Comparison of ENCODE assay signal across 19 cellular contexts in the genomic region with DNA sequence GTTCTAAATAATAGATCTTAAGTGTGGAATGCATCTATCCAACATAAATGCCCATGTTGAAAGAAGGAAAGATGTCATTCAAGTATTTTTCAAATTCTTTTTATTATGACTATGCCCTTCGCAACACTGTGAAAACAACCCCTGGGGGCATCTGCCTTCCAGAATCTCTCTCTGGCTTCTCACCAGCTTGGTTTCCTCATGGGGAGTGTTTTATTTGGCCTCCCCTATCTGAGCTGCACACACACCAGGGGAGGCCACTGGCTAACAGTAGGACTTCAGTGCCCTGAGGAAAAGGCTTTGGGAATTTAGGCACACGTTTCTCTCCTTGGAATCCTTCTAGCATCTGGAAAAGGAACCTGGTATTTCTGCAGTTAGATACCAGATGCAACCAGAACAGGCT.
A peak's percentile ranks its signal among the peaks of the same experiment; 100 is the strongest.
DNase-seq lines count a peak whose midpoint lies in the region; ATAC-seq and TF ChIP-seq lines count a peak whose summit lies in the region.
"Had no signal": no experiment of that assay in that cellular context is flagged by ENCODE, and none has a peak within 500 bp of the region (broad histone marks: within the 10 kb centered on the region; RNA-seq: fewer than 3 reads in every experiment).

No MANE protein-coding gene starts in this region.

- H3K14ac ChIP-seq in trophoblast cell (ENCODE audit: low read length) = no peak overlapping the region

- POLR2A ChIA-PET in A673 (lab: Charles Lee; ENCODE audit: low non-redundant PET) = no interaction called here

- no peak overlapping the region for H3K18ac ChIP-seq in trophoblast cell (ENCODE audit: low read length)

- TF ChIP-seq CTCF in A673 (conservative IDR thresholded peaks at IDR 0.05; ENCODE audit: low read depth, low read length) = no peak
- no peak for TF ChIP-seq CTCF in OCI-LY3 (IDR thresholded peaks at IDR 0.05; ENCODE audit: low read depth, low read length)
- TF ChIP-seq CTCF in epithelial cell of esophagus (IDR thresholded peaks at IDR 0.05; ENCODE audit: insufficient read depth, low read depth, low read length, missing control alignments) = no peak

- no peak overlapping the region for H3K27ac ChIP-seq in A673 (ENCODE audit: low read depth, low read length, poor library complexity, severe bottlenecking)
- H3K27ac ChIP-seq in OCI-LY3 (ENCODE audit: low read length) = no peak overlapping the region
- H3K27ac ChIP-seq in trophoblast cell (ENCODE audit: low read depth, low read length) = no peak overlapping the region
- H3K27ac ChIP-seq: HL-60 had no signal

- H2BK5ac ChIP-seq in trophoblast cell (ENCODE audit: low read depth, low read length, poor library complexity) = no peak overlapping the region

- no peak overlapping the region for H3K9ac ChIP-seq in OCI-LY3 (ENCODE audit: low read length)
- no peak overlapping the region for H3K9ac ChIP-seq in trophoblast cell (ENCODE audit: low read length)

- BruUV-seq in A673 (replicated peaks; lab: Mats Ljungman, UMichigan) = no TSS peak

- H3K27ac Mint-ChIP-seq in activated naive CD4-positive, alpha-beta T cell treated with anti-CD3 and anti-CD28 coated beads for 36 hours = no peak overlapping the region
- H3K27ac Mint-ChIP-seq: activated B cell treated with CpG ODN at 0.5 μM for 24 hours; activated T-helper 2 cell treated with anti-CD3 and anti-CD28 coated beads, Interferon-gamma antibody, Interleukin-2, Interleukin-4, amounts not matched to agents 10 μg/mL and 5 μg/mL and 100 μg/mL, durations not matched to agents 14 hours and 24 hours and 36 hours; CD8-positive, alpha-beta T cell; memory B cell; stimulated activated naive CD8-positive, alpha-beta T cell treated with anti-CD3 and anti-CD28 coated beads, Interleukin-15, Interleukin-2, amounts not matched to agents 100 ng/mL and 50 ng/mL, for 24 hours had no signal

- no peaks in the 10 kb centered on the region for H3K9me3 ChIP-seq in A673 (ENCODE audit: low read depth, low read length, poor library complexity, severe bottlenecking)
- H3K9me3 ChIP-seq in OCI-LY3 (ENCODE audit: insufficient read depth, low read length) = no peaks in the 10 kb centered on the region
- H3K9me3 ChIP-seq in trophoblast cell (ENCODE audit: insufficient read depth, low read depth, low read length) = peaks cover 2% of the 10 kb centered on the region

- intact Hi-C loops in A673 (cut with micrococcal nuclease; ENCODE audit: unreplicated experiment) = no loop called here
- intact Hi-C loops in activated naive CD4-positive, alpha-beta T cell treated with anti-CD3 and anti-CD28 coated beads for 36 hours (cut with micrococcal nuclease) = no loop called here

- H3K4me2 ChIP-seq in OCI-LY3 (ENCODE audit: low read length) (0 out of 2 replicates have a peak overlapping the region, but pooled peaks have one; percentile 3), trophoblast cell (ENCODE audit: low read length) (no peak overlapping the region)

- H2AK5ac ChIP-seq in trophoblast cell (ENCODE audit: low read length) = no peak overlapping the region

- H3K27me3 ChIP-seq in A673 (replicated peaks; ENCODE audit: insufficient read depth, low read depth, low read length, poor library complexity) (no peaks in the 10 kb centered on the region), OCI-LY3 (ENCODE audit: low read depth, low read length) (no peaks in the 10 kb centered on the region), trophoblast cell (ENCODE audit: insufficient read depth, low read length) (no peaks in the 10 kb centered on the region)

- H3K27me3 Mint-ChIP-seq in activated naive CD4-positive, alpha-beta T cell treated with anti-CD3 and anti-CD28 coated beads for 36 hours (ENCODE audit: low read depth) = peaks cover 2% of the 10 kb centered on the region
- H3K27me3 Mint-ChIP-seq: activated B cell treated with CpG ODN at 0.5 μM for 24 hours; stimulated activated naive CD8-positive, alpha-beta T cell treated with anti-CD3 and anti-CD28 coated beads, Interleukin-15, Interleukin-2, amounts not matched to agents 100 ng/mL and 50 ng/mL, for 24 hours had no signal

- no peak for ATAC-seq in HG02981 (IDR thresholded peaks at IDR 0.05; ENCODE audit: unreplicated experiment)
- ATAC-seq: CD8-positive, alpha-beta T cell had no signal

- no peaks in the 10 kb centered on the region for H3K36me3 ChIP-seq in A673 (ENCODE audit: insufficient read depth, low read length, poor library complexity, severe bottlenecking)
- H3K36me3 ChIP-seq in OCI-LY3 (replicated peaks; ENCODE audit: low read depth, low read length) = peaks cover 3% of the 10 kb centered on the region
- H3K36me3 ChIP-seq in trophoblast cell (ENCODE audit: control insufficient read depth in 1 of 2, insufficient read depth in 2 of 2, low read length in 2 of 2) = peaks cover 3 to 9% of the 10 kb centered on the region in 2 experiments

- peak; percentile 21 for DNase-seq in A673 (ENCODE audit: low spot score)
- DNase-seq in epithelial cell of esophagus (ENCODE audit: low read depth) = peak; percentile 77
- DNase-seq in trophoblast cell = peak; percentile 98 to 99
- DNase-seq in SKM-1 treated with dmso at 0.1 percent for 144 hours (lab: John Stamatoyannopoulos, UW; ENCODE audit: unreplicated experiment) = no peak
- no peak for DNase-seq in inferior parietal cortex (ENCODE audit: extremely low spot score)
- no peak for DNase-seq in activated naive CD4-positive, alpha-beta T cell treated with anti-CD3 and anti-CD28 coated beads for 36 hours
- DNase-seq: activated B cell treated with CpG ODN at 0.5 μM for 24 hours; activated CD8-positive, alpha-beta memory T cell treated with anti-CD3 and anti-CD28 coated beads for 24 hours; CD8-positive, alpha-beta T cell; glutamatergic neuron; NCI-H1092 treated with DMSO at 0.1 percent for 48 hours; NCI-H82 had no signal

- H3K4me3 ChIP-seq in A673 (ENCODE audit: low read depth, low read length, poor library complexity, severe bottlenecking) (no peak overlapping the region), OCI-LY3 (ENCODE audit: low read length) (no peak overlapping the region), epithelial cell of esophagus (ENCODE audit: low read length) (no peak overlapping the region), trophoblast cell (ENCODE audit: low read depth, low read length) (no peak overlapping the region)

- no peak overlapping the region for H4K12ac ChIP-seq in trophoblast cell (ENCODE audit: low read depth, low read length)

- H3K4me3 Mint-ChIP-seq in activated naive CD4-positive, alpha-beta T cell treated with anti-CD3 and anti-CD28 coated beads for 36 hours = no peak overlapping the region
- H3K4me3 Mint-ChIP-seq: activated B cell treated with CpG ODN at 0.5 μM for 24 hours; CD8-positive, alpha-beta T cell; memory B cell; nephron; stimulated activated naive CD8-positive, alpha-beta T cell treated with anti-CD3 and anti-CD28 coated beads, Interleukin-15, Interleukin-2, amounts not matched to agents 100 ng/mL and 50 ng/mL, for 24 hours had no signal

- CTCF ChIA-PET in A673 (lab: Charles Lee) = no interaction called here
- CTCF ChIA-PET in activated naive CD4-positive, alpha-beta T cell treated with anti-CD3 and anti-CD28 coated beads for 36 hours (lab: Charles Lee) = interaction anchor here (0.8 kb wide), 1 partner anchor 68 kb away, joined by 3 read pairs; no protein-coding TSS in a partner anchor

- H3K4me1 ChIP-seq in A673 (ENCODE audit: insufficient read depth, low read length, poor library complexity, severe bottlenecking) = peaks cover 16% of the 10 kb centered on the region
- peaks cover 20% of the 10 kb centered on the region for H3K4me1 ChIP-seq in OCI-LY3 (ENCODE audit: low read length)
- peaks cover 5 to 11% of the 10 kb centered on the region in 2 experiments for H3K4me1 ChIP-seq in trophoblast cell (ENCODE audit: control insufficient read depth in 1 of 2, insufficient read depth in 2 of 2, low read length in 2 of 2)

- H4K8ac ChIP-seq in trophoblast cell (ENCODE audit: low read depth, low read length) = no peak overlapping the region

- no peaks in the 10 kb centered on the region for H3K36me3 Mint-ChIP-seq in activated naive CD4-positive, alpha-beta T cell treated with anti-CD3 and anti-CD28 coated beads for 36 hours (ENCODE audit: low read depth)
- H3K36me3 Mint-ChIP-seq: CD8-positive, alpha-beta T cell; memory B cell had no signal

- H3K4me1 Mint-ChIP-seq in activated naive CD4-positive, alpha-beta T cell treated with anti-CD3 and anti-CD28 coated beads for 36 hours (ENCODE audit: low read depth) = no peaks in the 10 kb centered on the region
- H3K4me1 Mint-ChIP-seq: activated B cell treated with CpG ODN at 0.5 μM for 24 hours, memory B cell had no signal

- H2BK120ac ChIP-seq in trophoblast cell (ENCODE audit: insufficient read depth, low read length, poor library complexity) = no peak overlapping the region

- H3K9me3 Mint-ChIP-seq in activated naive CD4-positive, alpha-beta T cell treated with anti-CD3 and anti-CD28 coated beads for 36 hours = no peaks in the 10 kb centered on the region
- H3K9me3 Mint-ChIP-seq: activated B cell treated with CpG ODN at 0.5 μM for 24 hours; activated T-helper 2 cell treated with anti-CD3 and anti-CD28 coated beads, Interferon-gamma antibody, Interleukin-2, Interleukin-4, amounts not matched to agents 10 μg/mL and 5 μg/mL and 100 μg/mL, durations not matched to agents 14 hours and 24 hours and 36 hours; CD8-positive, alpha-beta T cell; memory B cell; nephron; stimulated activated naive CD8-positive, alpha-beta T cell treated with anti-CD3 and anti-CD28 coated beads, Interleukin-15, Interleukin-2, amounts not matched to agents 100 ng/mL and 50 ng/mL, for 24 hours had no signal

- H3K4ac ChIP-seq in trophoblast cell (ENCODE audit: low read depth, low read length) = no peak overlapping the region

- no peak overlapping the region for H4K91ac ChIP-seq in trophoblast cell (ENCODE audit: low read depth, low read length)

- no peak overlapping the region for H3K23ac ChIP-seq in trophoblast cell (ENCODE audit: low read length)

- no CpG with 5 or more reads among the region's 2 CpGs for WGBS in trophoblast cell (ENCODE audit: extremely low coverage, insufficient coverage, insufficient read length)

- H2AFZ ChIP-seq in OCI-LY3 (ENCODE audit: low read depth, low read length) (no peak overlapping the region), trophoblast cell (ENCODE audit: insufficient read depth, low read length, poor library complexity) (no peak overlapping the region)

- H3K79me1 ChIP-seq in trophoblast cell (ENCODE audit: low read length) = no peaks in the 10 kb centered on the region

- H3K79me2 ChIP-seq in OCI-LY3 (ENCODE audit: low read length) (no peaks in the 10 kb centered on the region), trophoblast cell (ENCODE audit: control insufficient read depth, insufficient read depth, low read length, poor library complexity) (no peaks in the 10 kb centered on the region)

- H4K20me1 ChIP-seq in OCI-LY3 (ENCODE audit: insufficient read depth, low read length) = no peaks in the 10 kb centered on the region

- no peak overlapping the region for H2BK12ac ChIP-seq in trophoblast cell (ENCODE audit: low read length)

Comparison
In these comparisons a context has a peak if more than half of its experiments do, and no peak if none do; other contexts are left out.
1. DNase-seq: peak in A673 (single experiment), epithelial cell of esophagus (single experiment) and trophoblast cell (2 of 2); none in SKM-1 treated with dmso at 0.1 percent for 144 hours (single experiment), inferior parietal cortex (single experiment) and activated naive CD4-positive, alpha-beta T cell treated with anti-CD3 and anti-CD28 coated beads for 36 hours (single experiment).